In genomic region chr1:166113630-166114029, GRCh38 we compare ENCODE assay signal across 27 cellular contexts. TPM values are rescaled to one million over a fixed set of nuclear protein-coding genes. Genes with fewer than 3 reads are reported as not detected.
"Had no signal": no experiment of that assay in that cellular context is flagged by ENCODE, and none has a peak within 500 bp of the region (broad histone marks: within the 10 kb centered on the region; RNA-seq: fewer than 3 reads in every experiment).

No MANE protein-coding gene starts in this region.

- ATAC-seq: effector memory CD8-positive, alpha-beta T cell; esophagus mucosa; foreskin keratinocyte; gastrocnemius medialis; gastroesophageal sphincter; heart left ventricle had no signal

- H3K27me3 ChIP-seq: colonic mucosa, dorsolateral prefrontal cortex, esophagus squamous epithelium, foreskin keratinocyte, gastrocnemius medialis, gastroesophageal sphincter, heart left ventricle had no signal

- DNase-seq: colonic mucosa; cortex of kidney; dermis blood vessel endothelial cell; dorsolateral prefrontal cortex; effector CD4-positive, alpha-beta T cell; effector CD8-positive, alpha-beta T cell; effector memory CD4-positive, alpha-beta T cell; effector memory CD8-positive, alpha-beta T cell; endodermal cell; erythroblast; esophagus squamous epithelium; foreskin fibroblast; foreskin keratinocyte; foreskin melanocyte; gastrocnemius medialis; glutamatergic neuron; head of caudate nucleus; heart left ventricle had no signal

- H3K9me3 Mint-ChIP-seq: dendritic cell treated with granulocyte-macrophage colony-stimulating factor and Interleukin-4, amounts not matched to agents 40 ng/mL and 50 ng/mL, for 4 days; effector memory CD8-positive, alpha-beta T cell; endodermal cell had no signal

- H3K4me3 ChIP-seq: colonic mucosa, coronary artery, dorsolateral prefrontal cortex, esophagus squamous epithelium, gastrocnemius medialis, gastroesophageal sphincter, heart left ventricle had no signal

- H3K4me3 Mint-ChIP-seq: dendritic cell treated with granulocyte-macrophage colony-stimulating factor and Interleukin-4, amounts not matched to agents 40 ng/mL and 50 ng/mL, for 4 days; effector memory CD8-positive, alpha-beta T cell; endodermal cell had no signal

- H3K4me1 ChIP-seq: colonic mucosa, esophagus squamous epithelium, foreskin keratinocyte, gastroesophageal sphincter, heart left ventricle had no signal

- H3K27ac Mint-ChIP-seq: dendritic cell treated with granulocyte-macrophage colony-stimulating factor and Interleukin-4, amounts not matched to agents 40 ng/mL and 50 ng/mL, for 4 days; effector memory CD8-positive, alpha-beta T cell; endodermal cell had no signal

- H3K9me3 ChIP-seq: colonic mucosa, esophagus squamous epithelium, gastrocnemius medialis, gastroesophageal sphincter, heart left ventricle had no signal

- H3K36me3 ChIP-seq: colonic mucosa, esophagus squamous epithelium, gastrocnemius medialis, gastroesophageal sphincter, heart left ventricle had no signal

- H3K27ac ChIP-seq: colonic mucosa, coronary artery, dorsolateral prefrontal cortex, epithelial cell of prostate, esophagus squamous epithelium, foreskin keratinocyte, gastrocnemius medialis, gastroesophageal sphincter, heart left ventricle had no signal

RNA-seq across cellular contexts. Expression of gene FAM78B, which starts 53.2 kb away (rescaled TPM):
- total RNA-seq: endothelial cell of umbilical vein, epithelial cell of proximal tubule, fibroblast of villous mesenchyme, glomerular endothelial cell had no signal
